13 cellular contexts compared by ENCODE assay signal in the genomic region with DNA sequence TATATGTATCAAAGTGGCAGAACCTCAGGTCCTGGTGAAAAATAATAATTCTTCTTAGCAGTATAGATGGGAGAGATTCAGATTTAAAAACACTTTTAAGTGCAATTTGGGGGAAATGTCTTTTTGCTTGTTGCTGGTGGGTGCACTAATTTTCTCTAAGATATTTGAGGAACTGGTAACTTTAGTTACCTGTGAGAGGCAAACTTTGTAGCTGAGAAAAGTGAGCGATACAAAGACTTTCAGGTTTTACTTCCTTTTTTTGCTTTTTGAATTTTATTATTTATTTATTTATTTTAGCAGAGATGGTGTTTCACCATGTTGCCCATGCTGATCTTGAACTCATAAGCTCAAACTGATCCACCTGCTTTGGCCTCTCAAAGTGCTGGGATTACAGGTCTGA.
A peak's percentile ranks its signal among the peaks of the same experiment; 100 is the strongest.
DNase-seq lines count a peak whose midpoint lies in the region; ATAC-seq and TF ChIP-seq lines count a peak whose summit lies in the region.
"Had no signal": no experiment of that assay in that cellular context is flagged by ENCODE, and none has a peak within 500 bp of the region (broad histone marks: within the 10 kb centered on the region; RNA-seq: fewer than 3 reads in every experiment).

No MANE protein-coding gene starts in this region.

- no peaks in the 10 kb centered on the region for H3K9me3 ChIP-seq in CD8-positive, alpha-beta T cell (ENCODE audit: low read length)
- H3K9me3 ChIP-seq: right atrium auricular region, tibial artery had no signal

- DNase-seq in NOMO-1 treated with dmso at 0.1 percent for 144 hours (lab: John Stamatoyannopoulos, UW; ENCODE audit: unreplicated experiment) (peak; percentile 9), GF-D8 (lab: John Stamatoyannopoulos, UW) (no peak)
- no peak for DNase-seq in CD8-positive, alpha-beta T cell
- DNase-seq in activated CD4-positive, CD25-positive, alpha-beta regulatory T cell treated with anti-CD3 and anti-CD28 coated beads, Interleukin-2, amount 50 U/mL, for 72 hours, result no peak
- DNase-seq: activated CD4-positive, alpha-beta T cell treated with anti-CD3 and anti-CD28 coated beads, Interleukin-2, amount 50 U/mL, for 4 hours; activated naive CD4-positive, alpha-beta T cell treated with anti-CD3 and anti-CD28 coated beads, Interleukin-2, amount 50 U/mL, for 16 hours; NK-92 treated with Interleukin-12 subunit alpha and Interleukin-12 subunit beta, amount 100 ng/mL, for 24 hours; tibial artery had no signal

- no peaks in the 10 kb centered on the region for H3K9me3 Mint-ChIP-seq in CD8-positive, alpha-beta T cell

- H3K4me3 ChIP-seq in CD8-positive, alpha-beta T cell (ENCODE audit: low read depth, low read length), result no peak overlapping the region
- H3K4me3 ChIP-seq: right atrium auricular region, tibial artery had no signal

- ATAC-seq in GM18508 (IDR thresholded peaks at IDR 0.05; ENCODE audit: insufficient read depth, unreplicated experiment) (peak; percentile 68), GM21381 (IDR thresholded peaks at IDR 0.05; ENCODE audit: unreplicated experiment) (peak; percentile 56), HG03039 (IDR thresholded peaks at IDR 0.05; ENCODE audit: unreplicated experiment) (peak; percentile 42), HG03196 (IDR thresholded peaks at IDR 0.05; ENCODE audit: unreplicated experiment) (no peak)
- no peak for ATAC-seq in CD8-positive, alpha-beta T cell

- no peaks in the 10 kb centered on the region for H3K27me3 ChIP-seq in CD8-positive, alpha-beta T cell (ENCODE audit: insufficient read depth, low read length)
- H3K27me3 ChIP-seq: right atrium auricular region, tibial artery had no signal

- H3K4me3 Mint-ChIP-seq in CD8-positive, alpha-beta T cell, result no peak overlapping the region

- intact Hi-C loops in CD8-positive, alpha-beta T cell (cut with DNase I, micrococcal nuclease), result no loop called here

- TF ChIP-seq CTCF in CD8-positive, alpha-beta T cell (IDR thresholded peaks at IDR 0.05), result no peak

- H3K27me3 Mint-ChIP-seq in CD8-positive, alpha-beta T cell (ENCODE audit: low read depth), result no peaks in the 10 kb centered on the region

- POLR2A ChIA-PET in CD8-positive, alpha-beta T cell (lab: Charles Lee), result interaction anchor here (0.6 to 1.0 kb wide), 2 partner anchors 8 to 33 kb away, joined by 3 to 4 read pairs; no protein-coding TSS in a partner anchor

- CTCF ChIA-PET in CD8-positive, alpha-beta T cell (lab: Charles Lee), result no interaction called here

- H3K36me3 Mint-ChIP-seq in CD8-positive, alpha-beta T cell, result no peaks in the 10 kb centered on the region

- H3K4me1 ChIP-seq in CD8-positive, alpha-beta T cell (ENCODE audit: insufficient read depth, low read length), result peaks cover 14% of the 10 kb centered on the region
- H3K4me1 ChIP-seq: right atrium auricular region, tibial artery had no signal

- no peaks in the 10 kb centered on the region for H3K36me3 ChIP-seq in CD8-positive, alpha-beta T cell (ENCODE audit: insufficient read depth, low read length)
- H3K36me3 ChIP-seq: right atrium auricular region, tibial artery had no signal

- no peak overlapping the region for H3K27ac Mint-ChIP-seq in CD8-positive, alpha-beta T cell

- no peak overlapping the region for H3K27ac ChIP-seq in CD8-positive, alpha-beta T cell (ENCODE audit: low read depth, low read length)
- H3K27ac ChIP-seq: right atrium auricular region, tibial artery had no signal

- H3K4me1 Mint-ChIP-seq in CD8-positive, alpha-beta T cell (ENCODE audit: low read depth), result peaks cover 23% of the 10 kb centered on the region

Comparison
In these comparisons a context has a peak if more than half of its experiments do, and no peak if none do; other contexts are left out.
1. ATAC-seq: peak in GM18508 (single experiment), GM21381 (single experiment) and HG03039 (single experiment); none in CD8-positive, alpha-beta T cell (single experiment) and HG03196 (single experiment).